In genomic region chr17:60305141-60305540, GRCh38 we compare ENCODE assay signal across 8 cellular contexts.
DNase-seq lines count a peak whose midpoint lies in the region; ATAC-seq, FAIRE-seq and TF ChIP-seq lines count a peak whose summit lies in the region.

No MANE protein-coding gene starts in this region.

- CTCF ChIA-PET in A673 (lab: Charles Lee), result no interaction called here

- H3K4me3 ChIP-seq in A673 (ENCODE audit: low read depth, low read length, poor library complexity, severe bottlenecking), result no peak overlapping the region
- H3K4me3 ChIP-seq in Jurkat, Clone E6-1 (ENCODE audit: low read length), result no peak overlapping the region
- no peak overlapping the region for H3K4me3 ChIP-seq in body of pancreas
- H3K4me3 ChIP-seq in coronary artery, result no peak overlapping the region
- H3K4me3 ChIP-seq in kidney (ENCODE audit: low read length in 2 of 2), result no peak overlapping the region

- TF ChIP-seq POLR2A in body of pancreas (IDR thresholded peaks at IDR 0.05), result no peak

- BruUV-seq in A673 (replicated peaks; lab: Mats Ljungman, UMichigan), result no TSS peak

- H3K9ac ChIP-seq in kidney (ENCODE audit: low read length in 2 of 2), result no peak overlapping the region

- H3K27ac ChIP-seq in A673 (ENCODE audit: low read depth, low read length, poor library complexity, severe bottlenecking), result no peak overlapping the region
- H3K27ac ChIP-seq in body of pancreas, result peak overlapping the region in 1 of 4 donors; percentile 7
- no peak overlapping the region for H3K27ac ChIP-seq in coronary artery
- no peak overlapping the region for H3K27ac ChIP-seq in kidney (ENCODE audit: low read depth in 2 of 2, low read length in 2 of 2)

- DNase-seq in A673 (ENCODE audit: low spot score) (peak; percentile 17), body of pancreas (peak in 2 of 4 donors; percentile 16 to 28), coronary artery (ENCODE audit: low spot score) (no peak), occipital lobe (lab: John Stamatoyannopoulos, UW) (no peak), kidney (no peak)
- peak; percentile 47 for DNase-seq in Jurkat, Clone E6-1 (ENCODE audit: low read depth, low spot score)
- DNase-seq in stimulated activated CD4-positive, alpha-beta T cell treated with anti-CD3 and anti-CD28 coated beads, Interleukin-2, amount 100 ng/mL, for 4 hours (ENCODE audit: low read depth), result peak; percentile 3

- H3K9me3 ChIP-seq in A673 (ENCODE audit: low read depth, low read length, poor library complexity, severe bottlenecking) (no peaks in the 10 kb centered on the region), body of pancreas (no peaks in the 10 kb centered on the region), kidney (ENCODE audit: control insufficient read depth in 1 of 2, low read length in 2 of 2) (no peaks in the 10 kb centered on the region)

- H3K4me1 ChIP-seq in A673 (ENCODE audit: insufficient read depth, low read length, poor library complexity, severe bottlenecking), result peaks cover 5% of the 10 kb centered on the region
- peaks cover 25% of the 10 kb centered on the region for H3K4me1 ChIP-seq in body of pancreas
- H3K4me1 ChIP-seq in kidney (ENCODE audit: control insufficient read depth in 1 of 2, insufficient read depth in 1 of 2, low read depth in 1 of 2, low read length in 2 of 2), result no peaks in the 10 kb centered on the region

- intact Hi-C loops in A673 (cut with micrococcal nuclease; ENCODE audit: unreplicated experiment) (no loop called here), body of pancreas (cut with DNase I) (no loop called here), kidney (cut with DNase I) (no loop called here)

- H3K36me3 ChIP-seq in A673 (ENCODE audit: insufficient read depth, low read length, poor library complexity, severe bottlenecking) (no peaks in the 10 kb centered on the region), body of pancreas (replicated peaks in 1 of 2; ENCODE audit: insufficient read depth in 1 of 2, low read depth in 2 of 2) (no peaks in the 10 kb centered on the region), kidney (ENCODE audit: control insufficient read depth in 1 of 2, insufficient read depth in 2 of 2, low read length in 2 of 2) (no peaks in the 10 kb centered on the region)

- POLR2A ChIA-PET in A673 (lab: Charles Lee; ENCODE audit: low non-redundant PET), result no interaction called here

- TF ChIP-seq CTCF in A673 (conservative IDR thresholded peaks at IDR 0.05; ENCODE audit: low read depth, low read length) (no peak), body of pancreas (IDR thresholded peaks at IDR 0.05) (no peak), coronary artery (IDR thresholded peaks at IDR 0.05) (no peak), kidney (IDR thresholded peaks at IDR 0.05; ENCODE audit: borderline replicate concordance, extremely low read depth, insufficient read depth) (no peak)

- no peaks in the 10 kb centered on the region for H3K27me3 ChIP-seq in A673 (replicated peaks; ENCODE audit: insufficient read depth, low read depth, low read length, poor library complexity)
- H3K27me3 ChIP-seq in body of pancreas, result no peaks in the 10 kb centered on the region

- peak; percentile 80 for ATAC-seq in GM19035 (IDR thresholded peaks at IDR 0.05; ENCODE audit: unreplicated experiment)
- peak; percentile 66 for ATAC-seq in body of pancreas

- WGBS in body of pancreas, 2 donors, result 55 to 61% methylated on average over 4 of the region's 4 CpGs

- no peak for FAIRE-seq in kidney (lab: Jason Lieb, UNC)

Comparison
In these comparisons a context has a peak if more than half of its experiments do, and no peak if none do; other contexts are left out.
1. DNase-seq: peak in A673 (single experiment), Jurkat, Clone E6-1 (single experiment) and stimulated activated CD4-positive, alpha-beta T cell treated with anti-CD3 and anti-CD28 coated beads, Interleukin-2, amount 100 ng/mL, for 4 hours (single experiment); none in coronary artery (single experiment), occipital lobe (single experiment) and kidney (single experiment).